18 cellular contexts compared by ENCODE assay signal in the genomic region with DNA sequence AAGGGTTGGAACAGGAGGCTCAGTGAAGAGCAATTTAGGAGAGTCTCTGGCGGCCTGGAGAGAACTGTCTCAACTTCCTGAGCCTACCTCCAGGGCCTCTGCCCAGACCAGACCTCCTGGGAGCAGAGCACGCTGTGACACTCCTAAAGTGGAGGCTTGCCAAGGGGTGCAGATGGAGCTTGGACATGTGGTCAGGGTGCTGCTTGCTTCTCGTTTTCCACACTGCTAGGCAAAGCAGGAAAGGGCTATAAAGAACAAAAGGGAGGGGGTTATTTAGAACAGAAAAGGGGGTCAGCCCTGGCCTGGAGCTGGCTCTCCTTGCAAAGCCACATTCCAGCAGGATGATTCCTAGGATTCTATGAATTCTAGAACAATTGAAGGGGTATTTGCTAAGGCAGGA.
DNase-seq lines count a peak whose midpoint lies in the region; ATAC-seq, FAIRE-seq and TF ChIP-seq lines count a peak whose summit lies in the region.
"Had no signal": no experiment of that assay in that cellular context is flagged by ENCODE, and none has a peak within 500 bp of the region (broad histone marks: within the 10 kb centered on the region; RNA-seq: fewer than 3 reads in every experiment).

No MANE protein-coding gene starts in this region.

- no peak overlapping the region for H2AK5ac ChIP-seq in H9 (ENCODE audit: insufficient read length, low read length)

- H3K56ac ChIP-seq in H9 (ENCODE audit: insufficient read length, low read depth, low read length), result no peak overlapping the region

- H2BK15ac ChIP-seq in H9 (ENCODE audit: low read depth, low read length), result no peak overlapping the region

- no peak overlapping the region for H3T11ph ChIP-seq in H9 (ENCODE audit: low read length)

- H3K4me3 ChIP-seq in right lobe of liver (no peak overlapping the region), HepG2 (replicated peaks in 1 of 3; ENCODE audit: insufficient read depth in 1 of 3, low read depth in 2 of 3, low read length in 3 of 3) (no peak overlapping the region), small intestine (ENCODE audit: low read depth in 1 of 2, low read length in 2 of 2) (no peak overlapping the region)
- H3K4me3 ChIP-seq: GM23248, uterus had no signal

- H2BK120ac ChIP-seq in H9 (ENCODE audit: low read depth, low read length, poor library complexity, severe bottlenecking), result no peak overlapping the region

- peaks cover 0 to 4% (median 2%) of the 10 kb centered on the region in 3 donors for H3K27me3 Mint-ChIP-seq in CD14-positive monocyte (ENCODE audit: low read depth in 3 of 3)
- H3K27me3 Mint-ChIP-seq in H9 (ENCODE audit: low read depth), result peaks cover 1% of the 10 kb centered on the region; the same call in 1 of the 2 replicates
- H3K27me3 Mint-ChIP-seq: activated naive CD8-positive, alpha-beta T cell had no signal

- DNase-seq in right lobe of liver, result no peak
- DNase-seq in HepG2 (ENCODE audit: low spot score), result no peak
- DNase-seq in astrocyte of the hippocampus (ENCODE audit: low read depth, low spot score), result peak; percentile 2
- DNase-seq in medulla oblongata (ENCODE audit: extremely low spot score), result peak; percentile 6
- no peak for DNase-seq in small intestine
- DNase-seq in CD14-positive monocyte (ENCODE audit: low spot score), result no peak
- DNase-seq in H9, result no peak
- DNase-seq: ACHN; activated CD4-positive, alpha-beta T cell treated with anti-CD3 and anti-CD28 coated beads for 4 hours; Calu3; GM23248; left colon; right cardiac atrium; stimulated activated CD4-positive, alpha-beta T cell treated with anti-CD3 and anti-CD28 coated beads, Interleukin-4, amount 100 ng/mL, for 4 hours; T-helper 17 cell; uterus had no signal

- H3K79me2 ChIP-seq in HepG2 (ENCODE audit: insufficient read depth, low read length), result no peaks in the 10 kb centered on the region
- no peaks in the 10 kb centered on the region for H3K79me2 ChIP-seq in H9 (ENCODE audit: insufficient read depth, low read length)

- BruUV-seq in HepG2 (replicated peaks; lab: Mats Ljungman, UMichigan), result no TSS peak

- H3K27ac Mint-ChIP-seq in CD14-positive monocyte, result no peak overlapping the region
- H3K27ac Mint-ChIP-seq in H9, result no peak overlapping the region
- H3K27ac Mint-ChIP-seq: activated naive CD8-positive, alpha-beta T cell; T-helper 17 cell had no signal

- no peak overlapping the region for H2BK12ac ChIP-seq in H9 (ENCODE audit: insufficient read length, low read depth, low read length)

- H4K20me1 ChIP-seq in HepG2 (ENCODE audit: insufficient read depth, low read length), result no peaks in the 10 kb centered on the region
- no peaks in the 10 kb centered on the region for H4K20me1 ChIP-seq in H9 (ENCODE audit: control insufficient read depth, insufficient read depth, insufficient read length)

- no peak for TF ChIP-seq RAD21 in HepG2 (CRISPR knock-in tag; IDR thresholded peaks at IDR 0.05)

- no peak overlapping the region for H2BK5ac ChIP-seq in H9 (ENCODE audit: insufficient read length, low read length)

- no peaks in the 10 kb centered on the region for H3K23me2 ChIP-seq in H9 (ENCODE audit: insufficient read length, low read depth, low read length, poor library complexity, severe bottlenecking)

- H3K18ac ChIP-seq in H9 (ENCODE audit: insufficient read length, low read depth, low read length), result no peak overlapping the region

- in situ Hi-C loops in HepG2 (cut with HindIII; ENCODE audit: extremely low pct_ligation_motif_present, low pct_unique_long_range_greater_than_20kb), result no loop called here

- H3K27ac ChIP-seq in right lobe of liver, result no peak overlapping the region
- H3K27ac ChIP-seq in HepG2 (ENCODE audit: extremely low read length, insufficient read depth, low read length), result no peak overlapping the region
- H3K27ac ChIP-seq in small intestine (ENCODE audit: low read depth in 1 of 2, low read length in 1 of 2), result no peak overlapping the region
- H3K27ac ChIP-seq in H9 (ENCODE audit: insufficient read length, low read depth, low read length), result no peak overlapping the region
- H3K27ac ChIP-seq: GM23248, uterus had no signal

- no peak for TF ChIP-seq CTCF in right lobe of liver (IDR thresholded peaks at IDR 0.05)
- TF ChIP-seq CTCF in HepG2 (CRISPR knock-in tag; IDR thresholded peaks at IDR 0.05), result no peak
- no peak for TF ChIP-seq CTCF in CD14-positive monocyte (IDR thresholded peaks at IDR 0.05)
- no peak for TF ChIP-seq CTCF in H9 (conservative IDR thresholded peaks at IDR 0.05)

- H3K36me3 ChIP-seq in right lobe of liver, result no peaks in the 10 kb centered on the region
- no peaks in the 10 kb centered on the region for H3K36me3 ChIP-seq in HepG2 (replicated peaks in 1 of 2; ENCODE audit: control insufficient read depth in 1 of 2, insufficient read depth in 2 of 2, low read length in 2 of 2)
- H3K36me3 ChIP-seq in small intestine (ENCODE audit: control insufficient read depth in 2 of 2, insufficient read depth in 2 of 2, low read length in 2 of 2), result no peaks in the 10 kb centered on the region
- H3K36me3 ChIP-seq: uterus had no signal

- H3K4me1 Mint-ChIP-seq in CD14-positive monocyte (peaks cover 14% of the 10 kb centered on the region), H9 (peaks cover 34 to 37% of the 10 kb centered on the region in 2 experiments)

- TF ChIP-seq EP300 in HepG2 (IDR thresholded peaks at IDR 0.05; ENCODE audit: low read depth in 2 of 2, low read length in 2 of 2), result no peak
- TF ChIP-seq EP300 in HepG2 (CRISPR knock-in tag; IDR thresholded peaks at IDR 0.05; ENCODE audit: borderline replicate concordance), result no peak

- 19% methylated on average over 3 of the region's 3 CpGs for WGBS in right lobe of liver (ENCODE audit: insufficient coverage, low coverage, low lambda C conversion rate, missing lambda C conversion rate)
- WGBS in HepG2 (ENCODE audit: low lambda C conversion rate), result 0% methylated on average over 3 of the region's 3 CpGs
- WGBS in small intestine, 3 donors, result 25 to 44% (median 43%) methylated on average over 3 of the region's 3 CpGs
- no CpG with 5 or more reads among the region's 3 CpGs for WGBS in H9 (ENCODE audit: extremely low coverage, insufficient read length, low lambda C conversion rate)

- no peak for FAIRE-seq in HepG2 (lab: Jason Lieb, UNC)
- FAIRE-seq in small intestine (lab: Jason Lieb, UNC), result no peak

- intact Hi-C loops in right lobe of liver (cut with DNase I) (no loop called here), HepG2 (cut with micrococcal nuclease; ENCODE audit: unreplicated experiment) (no loop called here), CD14-positive monocyte (cut with micrococcal nuclease) (no loop called here)

- POLR2A ChIA-PET in HepG2 (lab: Yijun Ruan, JAX), result no interaction called here

- no peak overlapping the region for H2BK20ac ChIP-seq in H9 (ENCODE audit: low read depth, low read length, poor library complexity, severe bottlenecking)

- H3K4me3 Mint-ChIP-seq in CD14-positive monocyte (no peak overlapping the region), H9 (no peak overlapping the region)
- H3K4me3 Mint-ChIP-seq: activated naive CD8-positive, alpha-beta T cell; T-helper 17 cell had no signal

- H4K8ac ChIP-seq in H9 (replicated peaks; ENCODE audit: insufficient read length, low read depth, low read length), result no peak overlapping the region

- H3K4me2 ChIP-seq in HepG2 (ENCODE audit: low read depth, low read length), result no peak overlapping the region
- no peak overlapping the region for H3K4me2 ChIP-seq in H9 (ENCODE audit: insufficient read depth, insufficient read length, low read length)

- H2AFZ ChIP-seq in HepG2 (ENCODE audit: low read length) (no peak overlapping the region), H9 (ENCODE audit: low read length) (no peak overlapping the region)
- H2AFZ ChIP-seq: GM23248 had no signal

- no peaks in the 10 kb centered on the region for H3K4me1 ChIP-seq in right lobe of liver
- no peaks in the 10 kb centered on the region for H3K4me1 ChIP-seq in HepG2 (ENCODE audit: insufficient read depth, low read length)
- H3K4me1 ChIP-seq in small intestine (ENCODE audit: control insufficient read depth in 2 of 2, insufficient read depth in 1 of 2, low read depth in 1 of 2, low read length in 1 of 2), result no peaks in the 10 kb centered on the region
- H3K4me1 ChIP-seq in H9 (ENCODE audit: insufficient read depth, low read length), result peaks cover 3% of the 10 kb centered on the region; the same call in 1 of the 2 replicates
- H3K4me1 ChIP-seq: uterus had no signal

- H3K4ac ChIP-seq in H9 (ENCODE audit: low read depth, low read length), result no peak overlapping the region

- no peaks in the 10 kb centered on the region for H3K79me1 ChIP-seq in H9 (ENCODE audit: insufficient read depth, low read depth, low read length, poor library complexity, severe bottlenecking)

- H3K9me3 Mint-ChIP-seq in CD14-positive monocyte (peaks cover 0 to 4% (median 0%) of the 10 kb centered on the region in 7 donors), H9 (peaks cover 0 to 1% of the 10 kb centered on the region in 2 experiments; a peak in 1 of 5 replicates)

- CTCF ChIA-PET in HepG2 (lab: Yijun Ruan, JAX; ENCODE audit: low intra/inter-chr PET ratio, low total read pairs), result no interaction called here

- TF ChIP-seq POLR2A in right lobe of liver (IDR thresholded peaks at IDR 0.05), result no peak
- no peak for TF ChIP-seq POLR2A in HepG2 (IDR thresholded peaks at IDR 0.05; ENCODE audit: insufficient read depth in 1 of 2, low read depth in 2 of 2, low read length in 2 of 2)

- H3K23ac ChIP-seq in H9 (ENCODE audit: insufficient read length, low read depth, low read length), result no peak overlapping the region

- H3K9me3 ChIP-seq in right lobe of liver (no peaks in the 10 kb centered on the region), HepG2 (ENCODE audit: low read length) (no peaks in the 10 kb centered on the region), small intestine (ENCODE audit: control insufficient read depth, low read depth) (no peaks in the 10 kb centered on the region), H9 (ENCODE audit: control insufficient read depth, low read depth, low read length) (no peaks in the 10 kb centered on the region)
- H3K9me3 ChIP-seq: uterus had no signal

- H3K9ac ChIP-seq in HepG2 (ENCODE audit: insufficient read depth, low read depth, low read length) (no peak overlapping the region), H9 (ENCODE audit: extremely low read depth, insufficient read length, low read length) (no peak overlapping the region)
- H3K9ac ChIP-seq: GM23248 had no signal

- H4K5ac ChIP-seq in H9 (ENCODE audit: insufficient read length, low read depth, low read length), result no peak overlapping the region

- no peak overlapping the region for H4K91ac ChIP-seq in H9 (ENCODE audit: insufficient read length, low read depth, low read length)

- H3K14ac ChIP-seq in H9 (ENCODE audit: insufficient read depth, low read length), result no peak overlapping the region

- H3K36me3 Mint-ChIP-seq in CD14-positive monocyte, result no peaks in the 10 kb centered on the region
- H3K36me3 Mint-ChIP-seq in H9 (ENCODE audit: insufficient read depth in 1 of 3, low read depth in 3 of 3), result no peaks in the 10 kb centered on the region
- H3K36me3 Mint-ChIP-seq: activated naive CD8-positive, alpha-beta T cell had no signal

- H3K27me3 ChIP-seq in right lobe of liver, result no peaks in the 10 kb centered on the region
- peaks cover 4 to 11% of the 10 kb centered on the region in 2 experiments; a peak in 1 of 5 replicates for H3K27me3 ChIP-seq in HepG2 (ENCODE audit: control insufficient read depth in 1 of 2, insufficient read depth in 2 of 2, low read length in 2 of 2)
- no peaks in the 10 kb centered on the region for H3K27me3 ChIP-seq in small intestine (ENCODE audit: control insufficient read depth in 2 of 2, insufficient read depth in 2 of 2, low read length in 2 of 2)
- no peaks in the 10 kb centered on the region for H3K27me3 ChIP-seq in H9 (ENCODE audit: insufficient read depth, low read length)
- H3K27me3 ChIP-seq: uterus had no signal

- ATAC-seq in right lobe of liver (peak in 3 of 4 donors; percentile 39 to 67 (median 42)), HepG2 (no peak), GM19328 (IDR thresholded peaks at IDR 0.05; ENCODE audit: unreplicated experiment) (no peak)
- ATAC-seq: left colon, right cardiac atrium, T-helper 17 cell had no signal

Comparison
In these comparisons a context has a peak if more than half of its experiments do, and no peak if none do; other contexts are left out.
1. ATAC-seq: peak in right lobe of liver (3 of 4); none in HepG2 (single experiment) and GM19328 (single experiment).
2. DNase-seq: peak in astrocyte of the hippocampus (single experiment) and medulla oblongata (single experiment); none in right lobe of liver (0 of 3), HepG2 (single experiment), small intestine (single experiment), CD14-positive monocyte (single experiment) and H9 (single experiment).